ENCODE assay signal across 14 cellular contexts in genomic region chr10:680146-680545, GRCh38. TPM values are rescaled to one million over a fixed set of nuclear protein-coding genes. Genes with fewer than 3 reads are reported as not detected.
DNase-seq lines count a peak whose midpoint lies in the region; ATAC-seq lines count a peak whose summit lies in the region.
"Had no signal": no experiment of that assay in that cellular context is flagged by ENCODE, and none has a peak within 500 bp of the region (broad histone marks: within the 10 kb centered on the region; RNA-seq: fewer than 3 reads in every experiment).

No MANE protein-coding gene starts in this region.

- H3K4me3 ChIP-seq in stomach smooth muscle (ENCODE audit: low read length in 2 of 2) = peak overlapping the region in 1 of 2 donors; percentile 55
- H3K4me3 ChIP-seq: PC-9 had no signal

- peak; percentile 86 for ATAC-seq in Right ventricle myocardium inferior
- no peak for ATAC-seq in T-cell (replicated peaks in 1 of 4)

- H3K4me3 Mint-ChIP-seq in T-cell = no peak overlapping the region
- H3K4me3 Mint-ChIP-seq: CD4-positive, alpha-beta T cell; memory B cell had no signal

- H3K4me1 ChIP-seq in stomach smooth muscle (ENCODE audit: control insufficient read depth, insufficient read depth, low read length) = peaks cover 56% of the 10 kb centered on the region

- H3K9me3 Mint-ChIP-seq in T-cell = peaks cover 0 to 2% (median 1%) of the 10 kb centered on the region in 3 donors
- H3K9me3 Mint-ChIP-seq: CD4-positive, alpha-beta T cell; memory B cell had no signal

- H3K36me3 ChIP-seq in stomach smooth muscle (ENCODE audit: control insufficient read depth in 2 of 2, insufficient read depth in 2 of 2, low read length in 2 of 2) = no peaks in the 10 kb centered on the region

- peak; percentile 60 for DNase-seq in NCI-H1105 treated with DMSO at 0.1 percent for 48 hours (lab: John Stamatoyannopoulos, UW)
- DNase-seq in NCI-H748 (lab: John Stamatoyannopoulos, UW; ENCODE audit: unreplicated experiment) = peak; percentile 78
- DNase-seq in Right ventricle myocardium inferior (ENCODE audit: missing footprints) = no peak
- DNase-seq in foreskin melanocyte = no peak
- no peak for DNase-seq in ecto neural progenitor cell (ENCODE audit: low spot score)
- DNase-seq in T-cell = no peak
- DNase-seq in T1000 (lab: John Stamatoyannopoulos, UW) = no peak
- DNase-seq: activated CD4-positive, alpha-beta T cell treated with anti-CD3 and anti-CD28 coated beads, Interleukin-2, amount 50 U/mL, for 4 hours; activated effector memory CD4-positive, alpha-beta T cell treated with Interleukin-2 at 50 U/mL for 16 hours; CD4-positive, alpha-beta T cell; PC-9 had no signal

- H3K27ac ChIP-seq in stomach smooth muscle (ENCODE audit: low read length) = peak overlapping the region; percentile 18
- H3K27ac ChIP-seq: HL-60, PC-9 had no signal

- no peaks in the 10 kb centered on the region for H3K4me1 Mint-ChIP-seq in T-cell
- H3K4me1 Mint-ChIP-seq: memory B cell had no signal

- no peaks in the 10 kb centered on the region for H3K27me3 ChIP-seq in stomach smooth muscle (ENCODE audit: control insufficient read depth in 1 of 2, insufficient read depth in 2 of 2, low read length in 2 of 2)

- H3K9ac ChIP-seq in stomach smooth muscle (ENCODE audit: low read length in 2 of 2) = peak overlapping the region; percentile 1 to 42

- CTCF ChIA-PET in T-cell (lab: Charles Lee) = no interaction called here

- no peaks in the 10 kb centered on the region for H3K36me3 Mint-ChIP-seq in T-cell

- POLR2A ChIA-PET in T-cell (lab: Charles Lee) = no interaction called here

- H3K27ac Mint-ChIP-seq in T-cell = no peak overlapping the region
- H3K27ac Mint-ChIP-seq: CD4-positive, alpha-beta T cell; memory B cell had no signal

- peaks cover 5% of the 10 kb centered on the region in 2 donors for H3K27me3 Mint-ChIP-seq in T-cell
- H3K27me3 Mint-ChIP-seq: CD4-positive, alpha-beta T cell had no signal

- H3K9me3 ChIP-seq in stomach smooth muscle (ENCODE audit: control insufficient read depth in 2 of 2, low read length in 2 of 2) = no peaks in the 10 kb centered on the region

- intact Hi-C loops in Right ventricle myocardium inferior (cut with DNase I) = no loop called here

RNA-seq across cellular contexts. Expression of gene DIP2C, which starts 9.3 kb away (rescaled TPM):
- total RNA-seq in Right ventricle myocardium inferior (28.3 TPM), T-cell (1 to 10 TPM; 2.7 to 7.4 (median 4.5) TPM)

Comparison
In these comparisons a context has a peak if more than half of its experiments do, and no peak if none do; other contexts are left out.
1. DNase-seq: peak in NCI-H1105 treated with DMSO at 0.1 percent for 48 hours (single experiment) and NCI-H748 (single experiment); none in Right ventricle myocardium inferior (single experiment), foreskin melanocyte (single experiment), ecto neural progenitor cell (single experiment), T-cell (0 of 34) and T1000 (single experiment).